ENCODE assay signal across 22 cellular contexts in genomic region chr3:118729546-118729945, GRCh38.
"Had no signal": no experiment of that assay in that cellular context is flagged by ENCODE, and none has a peak within 500 bp of the region (broad histone marks: within the 10 kb centered on the region; RNA-seq: fewer than 3 reads in every experiment).

No MANE protein-coding gene starts in this region.

- H3K4me1 Mint-ChIP-seq: activated B cell treated with CpG ODN at 0.5 μM for 24 hours; activated CD4-positive, alpha-beta T cell treated with anti-CD3 and anti-CD28 coated beads for 36 hours; activated naive CD8-positive, alpha-beta T cell treated with anti-CD3 and anti-CD28 coated beads for 36 hours; immature natural killer cell; naive thymus-derived CD8-positive, alpha-beta T cell had no signal

- H3K27ac ChIP-seq: heart left ventricle, left lung, prostate gland, right atrium auricular region, spleen, thoracic aorta, vagina had no signal

- H3K27ac Mint-ChIP-seq: activated B cell treated with CpG ODN at 0.5 μM for 24 hours; activated CD4-positive, alpha-beta T cell treated with anti-CD3 and anti-CD28 coated beads for 36 hours; activated naive CD8-positive, alpha-beta T cell treated with anti-CD3 and anti-CD28 coated beads for 36 hours; activated T-helper 2 cell treated with anti-CD3 and anti-CD28 coated beads, Interferon-gamma antibody, Interleukin-2, Interleukin-4, amounts not matched to agents 10 μg/mL and 5 μg/mL and 100 μg/mL, durations not matched to agents 14 hours and 24 hours and 36 hours; immature natural killer cell; naive thymus-derived CD8-positive, alpha-beta T cell; type B pancreatic cell had no signal

- H3K27me3 Mint-ChIP-seq: activated B cell treated with CpG ODN at 0.5 μM for 24 hours; activated CD4-positive, alpha-beta T cell treated with anti-CD3 and anti-CD28 coated beads for 36 hours; activated naive CD8-positive, alpha-beta T cell treated with anti-CD3 and anti-CD28 coated beads for 36 hours had no signal

- H3K36me3 Mint-ChIP-seq: activated naive CD8-positive, alpha-beta T cell treated with anti-CD3 and anti-CD28 coated beads for 36 hours; immature natural killer cell; naive thymus-derived CD8-positive, alpha-beta T cell; type B pancreatic cell had no signal

- H3K36me3 ChIP-seq: heart left ventricle, left lung, prostate gland, right atrium auricular region, spleen, thoracic aorta, vagina had no signal

- H3K4me3 Mint-ChIP-seq: activated B cell treated with CpG ODN at 0.5 μM for 24 hours; activated CD4-positive, alpha-beta T cell treated with anti-CD3 and anti-CD28 coated beads for 36 hours; activated naive CD8-positive, alpha-beta T cell treated with anti-CD3 and anti-CD28 coated beads for 36 hours; activated T-cell treated with anti-CD3 and anti-CD28 coated beads, Interleukin-2, amount 50 U/mL, for 4 hours; immature natural killer cell; naive thymus-derived CD8-positive, alpha-beta T cell; type B pancreatic cell had no signal

- H3K27me3 ChIP-seq: heart left ventricle, left lung, right atrium auricular region, spleen, vagina had no signal

- H3K9me3 Mint-ChIP-seq: activated B cell treated with CpG ODN at 0.5 μM for 24 hours; activated naive CD8-positive, alpha-beta T cell treated with anti-CD3 and anti-CD28 coated beads for 36 hours; activated T-cell treated with anti-CD3 and anti-CD28 coated beads, Interleukin-2, amount 50 U/mL, for 4 hours; activated T-helper 2 cell treated with anti-CD3 and anti-CD28 coated beads, Interferon-gamma antibody, Interleukin-2, Interleukin-4, amounts not matched to agents 10 μg/mL and 5 μg/mL and 100 μg/mL, durations not matched to agents 14 hours and 24 hours and 36 hours; naive thymus-derived CD8-positive, alpha-beta T cell; type B pancreatic cell had no signal

- H3K9me3 ChIP-seq: heart left ventricle, left lung, prostate gland, right atrium auricular region, spleen, thoracic aorta, vagina had no signal

- H3K4me1 ChIP-seq: heart left ventricle, left lung, prostate gland, right atrium auricular region, spleen, vagina had no signal

- H3K4me3 ChIP-seq: heart left ventricle, left lung, lung, prostate gland, right atrium auricular region, spleen, thoracic aorta, vagina had no signal

- DNase-seq: activated B cell treated with CpG ODN at 0.5 μM for 24 hours; activated CD4-positive, alpha-beta T cell treated with anti-CD3 and anti-CD28 coated beads for 36 hours; activated CD4-positive, alpha-beta T cell treated with anti-CD3 and anti-CD28 coated beads, Interleukin-2, amount 50 U/mL, for 4 hours; activated CD8-positive, alpha-beta memory T cell treated with anti-CD3 and anti-CD28 coated beads, Interleukin-2, amount 50 U/mL, for 48 hours; activated naive CD4-positive, alpha-beta T cell treated with Interleukin-2 at 50 U/mL for 16 hours; activated naive CD8-positive, alpha-beta T cell treated with anti-CD3 and anti-CD28 coated beads for 36 hours; activated T-cell treated with anti-CD3 and anti-CD28 coated beads, Interleukin-2, amount 50 U/mL, for 4 hours; central memory CD4-positive, alpha-beta T cell; heart left ventricle; immature natural killer cell; left lung; naive thymus-derived CD8-positive, alpha-beta T cell; spleen; stimulated activated CD4-positive, alpha-beta T cell treated with anti-CD3 and anti-CD28 coated beads, Interleukin-4, amount 100 ng/mL, for 24 hours; stimulated activated naive CD4-positive, alpha-beta T cell treated with Interleukin-2 at 50 U/mL for 16 hours had no signal
